1 cellular context compared by ENCODE assay signal in genomic region chr3:45226206-45226915, GRCh38.
TF ChIP-seq lines count a peak whose summit lies in the region.

TMEM158 (minus strand) TSS chr3:45226287; CDS start chr3:45226027, 260 bp downstream.

TF ChIP-seq in HEK293, 187 proteins besides CTCF, POLR2A, EP300 and RAD21 (continued from another document):
- TF ChIP-seq, protein P1, sequence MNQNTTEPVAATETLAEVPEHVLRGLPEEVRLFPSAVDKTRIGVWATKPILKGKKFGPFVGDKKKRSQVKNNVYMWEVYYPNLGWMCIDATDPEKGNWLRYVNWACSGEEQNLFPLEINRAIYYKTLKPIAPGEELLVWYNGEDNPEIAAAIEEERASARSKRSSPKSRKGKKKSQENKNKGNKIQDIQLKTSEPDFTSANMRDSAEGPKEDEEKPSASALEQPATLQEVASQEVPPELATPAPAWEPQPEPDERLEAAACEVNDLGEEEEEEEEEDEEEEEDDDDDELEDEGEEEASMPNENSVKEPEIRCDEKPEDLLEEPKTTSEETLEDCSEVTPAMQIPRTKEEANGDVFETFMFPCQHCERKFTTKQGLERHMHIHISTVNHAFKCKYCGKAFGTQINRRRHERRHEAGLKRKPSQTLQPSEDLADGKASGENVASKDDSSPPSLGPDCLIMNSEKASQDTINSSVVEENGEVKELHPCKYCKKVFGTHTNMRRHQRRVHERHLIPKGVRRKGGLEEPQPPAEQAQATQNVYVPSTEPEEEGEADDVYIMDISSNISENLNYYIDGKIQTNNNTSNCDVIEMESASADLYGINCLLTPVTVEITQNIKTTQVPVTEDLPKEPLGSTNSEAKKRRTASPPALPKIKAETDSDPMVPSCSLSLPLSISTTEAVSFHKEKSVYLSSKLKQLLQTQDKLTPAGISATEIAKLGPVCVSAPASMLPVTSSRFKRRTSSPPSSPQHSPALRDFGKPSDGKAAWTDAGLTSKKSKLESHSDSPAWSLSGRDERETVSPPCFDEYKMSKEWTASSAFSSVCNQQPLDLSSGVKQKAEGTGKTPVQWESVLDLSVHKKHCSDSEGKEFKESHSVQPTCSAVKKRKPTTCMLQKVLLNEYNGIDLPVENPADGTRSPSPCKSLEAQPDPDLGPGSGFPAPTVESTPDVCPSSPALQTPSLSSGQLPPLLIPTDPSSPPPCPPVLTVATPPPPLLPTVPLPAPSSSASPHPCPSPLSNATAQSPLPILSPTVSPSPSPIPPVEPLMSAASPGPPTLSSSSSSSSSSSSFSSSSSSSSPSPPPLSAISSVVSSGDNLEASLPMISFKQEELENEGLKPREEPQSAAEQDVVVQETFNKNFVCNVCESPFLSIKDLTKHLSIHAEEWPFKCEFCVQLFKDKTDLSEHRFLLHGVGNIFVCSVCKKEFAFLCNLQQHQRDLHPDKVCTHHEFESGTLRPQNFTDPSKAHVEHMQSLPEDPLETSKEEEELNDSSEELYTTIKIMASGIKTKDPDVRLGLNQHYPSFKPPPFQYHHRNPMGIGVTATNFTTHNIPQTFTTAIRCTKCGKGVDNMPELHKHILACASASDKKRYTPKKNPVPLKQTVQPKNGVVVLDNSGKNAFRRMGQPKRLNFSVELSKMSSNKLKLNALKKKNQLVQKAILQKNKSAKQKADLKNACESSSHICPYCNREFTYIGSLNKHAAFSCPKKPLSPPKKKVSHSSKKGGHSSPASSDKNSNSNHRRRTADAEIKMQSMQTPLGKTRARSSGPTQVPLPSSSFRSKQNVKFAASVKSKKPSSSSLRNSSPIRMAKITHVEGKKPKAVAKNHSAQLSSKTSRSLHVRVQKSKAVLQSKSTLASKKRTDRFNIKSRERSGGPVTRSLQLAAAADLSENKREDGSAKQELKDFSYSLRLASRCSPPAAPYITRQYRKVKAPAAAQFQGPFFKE (tag by site-specific recombination; IDR thresholded peaks at IDR 0.05; ENCODE audit: borderline replicate concordance) = no peak
- TF ChIP-seq ZNF558 (tag by site-specific recombination; IDR thresholded peaks at IDR 0.05) (no peak), PRDM10 (tag by site-specific recombination; IDR thresholded peaks at IDR 0.05) (no peak), ZNF23 (tag by site-specific recombination; IDR thresholded peaks at IDR 0.05; ENCODE audit: borderline replicate concordance) (no peak)
- TF ChIP-seq, protein P2, sequence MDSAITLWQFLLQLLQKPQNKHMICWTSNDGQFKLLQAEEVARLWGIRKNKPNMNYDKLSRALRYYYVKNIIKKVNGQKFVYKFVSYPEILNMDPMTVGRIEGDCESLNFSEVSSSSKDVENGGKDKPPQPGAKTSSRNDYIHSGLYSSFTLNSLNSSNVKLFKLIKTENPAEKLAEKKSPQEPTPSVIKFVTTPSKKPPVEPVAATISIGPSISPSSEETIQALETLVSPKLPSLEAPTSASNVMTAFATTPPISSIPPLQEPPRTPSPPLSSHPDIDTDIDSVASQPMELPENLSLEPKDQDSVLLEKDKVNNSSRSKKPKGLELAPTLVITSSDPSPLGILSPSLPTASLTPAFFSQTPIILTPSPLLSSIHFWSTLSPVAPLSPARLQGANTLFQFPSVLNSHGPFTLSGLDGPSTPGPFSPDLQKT (IDR thresholded peaks at IDR 0.05; ENCODE audit: borderline replicate concordance, low read depth, low read length) = no peak
